In the genomic region with DNA sequence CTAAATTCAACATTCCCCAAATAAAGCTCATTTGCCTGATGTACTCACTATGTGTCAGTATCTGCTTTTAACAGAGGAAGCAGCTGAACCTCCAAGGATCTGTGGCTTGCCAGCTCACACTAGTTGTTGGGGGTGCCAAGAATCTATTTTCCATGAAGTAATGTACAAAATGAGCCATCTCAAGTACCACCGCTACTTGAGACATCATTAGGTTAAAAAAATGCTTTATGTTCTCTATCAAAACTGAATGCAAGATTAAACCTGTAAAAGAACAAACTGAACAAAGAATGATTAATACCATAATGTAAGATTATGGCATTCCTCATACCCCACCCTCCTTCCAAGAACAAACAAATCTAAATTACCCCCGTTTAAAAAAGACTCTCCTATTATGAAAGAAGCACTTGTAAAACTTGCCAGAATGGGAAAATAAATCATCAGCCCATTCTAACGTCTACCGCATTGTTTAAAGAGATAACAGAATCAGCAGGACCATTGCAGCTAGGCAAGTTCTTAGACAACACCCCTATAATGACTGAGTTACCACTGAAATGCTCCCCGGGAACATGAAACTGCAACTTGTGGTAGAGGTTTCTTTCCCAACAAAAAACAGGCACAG, we compare ENCODE assay signal across 11 cellular contexts.
DNase-seq lines count a peak whose midpoint lies in the region; TF ChIP-seq lines count a peak whose summit lies in the region.
"Had no signal": no experiment of that assay in that cellular context is flagged by ENCODE, and none has a peak within 500 bp of the region (broad histone marks: within the 10 kb centered on the region; RNA-seq: fewer than 3 reads in every experiment).

No MANE protein-coding gene starts in this region.

- H3K4me3 ChIP-seq in osteoblast (ENCODE audit: insufficient read depth, low read length), result no peak overlapping the region
- H3K4me3 ChIP-seq in SJCRH30, result no peak overlapping the region

- peak; percentile 77 for DNase-seq in Daoy (ENCODE audit: low read depth)
- peak; percentile 94 for DNase-seq in NCI-H226
- DNase-seq in dermis blood vessel endothelial cell, result peak; percentile 6
- peak; percentile 68 for DNase-seq in osteoblast (ENCODE audit: insufficient read length, low spot score, missing footprints)
- no peak for DNase-seq in activated naive CD4-positive, alpha-beta T cell treated with anti-CD3 and anti-CD28 coated beads, Interleukin-2, amount 10 ng/mL, durations not matched to agents 7 days and 5 days
- no peak for DNase-seq in SJCRH30
- DNase-seq in globus pallidus (ENCODE audit: low spot score), result no peak
- no peak for DNase-seq in GM20000 (ENCODE audit: low spot score)
- DNase-seq: endodermal cell, NCI-H2029 treated with DMSO at 0.1 percent for 48 hours had no signal

- peaks cover 3% of the 10 kb centered on the region for H3K9me3 Mint-ChIP-seq in activated naive CD4-positive, alpha-beta T cell treated with anti-CD3 and anti-CD28 coated beads, Interleukin-2, amount 10 ng/mL, durations not matched to agents 7 days and 5 days

- H3K27me3 ChIP-seq in osteoblast (ENCODE audit: insufficient read depth, low read length), result no peaks in the 10 kb centered on the region
- no peaks in the 10 kb centered on the region for H3K27me3 ChIP-seq in SJCRH30

- H3K4me1 ChIP-seq in osteoblast (ENCODE audit: insufficient read depth, low read length) (peaks cover 9% of the 10 kb centered on the region), SJCRH30 (no peaks in the 10 kb centered on the region)

- H3K27ac ChIP-seq in osteoblast (ENCODE audit: low read depth, low read length), result peak overlapping the region; percentile 49
- no peak overlapping the region for H3K27ac ChIP-seq in SJCRH30

- CTCF ChIA-PET in activated naive CD4-positive, alpha-beta T cell treated with anti-CD3 and anti-CD28 coated beads, Interleukin-2, amount 10 ng/mL, durations not matched to agents 7 days and 5 days (lab: Charles Lee), result interaction anchor here (1.0 kb wide), 1 partner anchor 12 kb away, joined by 5 read pairs; no protein-coding TSS in a partner anchor

- H4K20me1 ChIP-seq in osteoblast (ENCODE audit: insufficient read depth, low read length), result no peaks in the 10 kb centered on the region

- no peaks in the 10 kb centered on the region for H3K36me3 ChIP-seq in osteoblast (ENCODE audit: insufficient read depth, low read length)
- no peaks in the 10 kb centered on the region for H3K36me3 ChIP-seq in SJCRH30

- H3K4me1 Mint-ChIP-seq in activated naive CD4-positive, alpha-beta T cell treated with anti-CD3 and anti-CD28 coated beads, Interleukin-2, amount 10 ng/mL, durations not matched to agents 7 days and 5 days, result peaks cover 10% of the 10 kb centered on the region

- H3K79me2 ChIP-seq in osteoblast (ENCODE audit: insufficient read depth, low read length), result no peaks in the 10 kb centered on the region

- peak overlapping the region; percentile 31 for H3K4me2 ChIP-seq in osteoblast (ENCODE audit: insufficient read depth, low read length)

- TF ChIP-seq CTCF in osteoblast (IDR thresholded peaks at IDR 0.05; ENCODE audit: extremely low read depth, low read depth, low read length) (no peak), GM20000 (IDR thresholded peaks at IDR 0.05; ENCODE audit: extremely low read depth, missing control alignments) (no peak)

- H3K36me3 Mint-ChIP-seq in activated naive CD4-positive, alpha-beta T cell treated with anti-CD3 and anti-CD28 coated beads, Interleukin-2, amount 10 ng/mL, durations not matched to agents 7 days and 5 days, result peaks cover 1% of the 10 kb centered on the region
- H3K36me3 Mint-ChIP-seq: stimulated activated effector memory CD8-positive, alpha-beta T cell treated with anti-CD3 and anti-CD28 coated beads, Interleukin-12 subunit alpha, Interleukin-12 subunit beta, amount 100 ng/mL, for 72 hours had no signal

- H2AFZ ChIP-seq in osteoblast (ENCODE audit: low read length), result no peak overlapping the region

- no peak overlapping the region for H3K4me3 Mint-ChIP-seq in activated naive CD4-positive, alpha-beta T cell treated with anti-CD3 and anti-CD28 coated beads, Interleukin-2, amount 10 ng/mL, durations not matched to agents 7 days and 5 days
- H3K4me3 Mint-ChIP-seq: endodermal cell; stimulated activated effector memory CD8-positive, alpha-beta T cell treated with anti-CD3 and anti-CD28 coated beads, Interleukin-12 subunit alpha, Interleukin-12 subunit beta, amount 100 ng/mL, for 72 hours had no signal

- no peaks in the 10 kb centered on the region for H3K27me3 Mint-ChIP-seq in activated naive CD4-positive, alpha-beta T cell treated with anti-CD3 and anti-CD28 coated beads, Interleukin-2, amount 10 ng/mL, durations not matched to agents 7 days and 5 days

- H3K27ac Mint-ChIP-seq in activated naive CD4-positive, alpha-beta T cell treated with anti-CD3 and anti-CD28 coated beads, Interleukin-2, amount 10 ng/mL, durations not matched to agents 7 days and 5 days, result no peak overlapping the region
- H3K27ac Mint-ChIP-seq: stimulated activated effector memory CD8-positive, alpha-beta T cell treated with anti-CD3 and anti-CD28 coated beads, Interleukin-12 subunit alpha, Interleukin-12 subunit beta, amount 100 ng/mL, for 72 hours had no signal

- peaks cover 1% of the 10 kb centered on the region for H3K9me3 ChIP-seq in osteoblast (ENCODE audit: low read depth, low read length)
- H3K9me3 ChIP-seq in SJCRH30 (replicated peaks), result no peaks in the 10 kb centered on the region

Comparison
In these comparisons a context has a peak if more than half of its experiments do, and no peak if none do; other contexts are left out.
1. DNase-seq: peak in Daoy (single experiment), NCI-H226 (single experiment), dermis blood vessel endothelial cell (single experiment) and osteoblast (single experiment); none in activated naive CD4-positive, alpha-beta T cell treated with anti-CD3 and anti-CD28 coated beads, Interleukin-2, amount 10 ng/mL, durations not matched to agents 7 days and 5 days (single experiment), SJCRH30 (0 of 2), globus pallidus (single experiment) and GM20000 (single experiment).